8 cellular contexts compared by ENCODE assay signal in the genomic region with DNA sequence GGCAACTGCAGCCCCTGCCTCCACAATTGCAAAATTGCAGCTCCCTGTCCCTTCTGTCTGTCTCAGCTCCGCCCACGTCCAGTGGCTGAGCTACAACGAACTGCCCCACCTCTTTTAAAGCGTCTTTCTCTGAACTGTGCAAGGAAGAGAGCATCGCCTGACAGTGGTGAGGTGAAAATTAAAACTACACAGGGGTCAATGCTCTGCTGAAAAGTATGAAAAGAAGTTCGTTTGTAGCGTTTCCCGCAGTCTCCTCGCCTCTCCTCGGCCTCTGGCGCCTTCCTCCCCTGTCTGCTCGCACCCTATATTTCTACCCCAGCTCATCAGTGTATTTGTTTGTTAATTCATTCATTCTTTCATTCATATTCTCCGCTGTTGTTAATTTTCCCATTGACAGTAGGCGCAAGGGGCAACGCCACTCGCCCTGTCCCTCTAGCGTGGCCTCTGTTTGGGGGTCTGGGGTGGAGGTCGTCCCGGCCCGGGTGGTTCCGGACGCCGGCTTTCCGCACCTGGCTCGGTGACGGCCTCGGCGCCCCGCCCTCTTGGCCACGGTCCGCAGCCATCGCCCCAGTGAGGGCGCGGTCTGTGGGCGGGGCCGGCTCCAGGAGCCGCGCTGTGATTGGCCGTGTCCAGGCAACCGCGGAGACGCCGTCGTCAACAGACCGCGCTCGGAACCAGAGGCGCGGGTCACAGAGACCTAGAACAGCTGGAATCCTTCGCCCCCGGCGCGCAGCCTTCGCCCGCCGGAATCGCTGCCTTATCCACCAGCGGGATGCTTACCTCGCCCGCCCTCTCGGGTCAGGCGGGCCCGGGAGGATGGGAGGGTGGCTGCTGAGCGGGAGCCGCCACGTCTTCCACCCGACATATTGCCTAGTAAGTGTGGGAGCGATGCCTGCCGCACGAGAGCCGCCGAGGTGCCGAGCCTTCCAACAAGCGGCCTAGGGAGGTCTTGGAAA. TPM values are rescaled to one million over a fixed set of nuclear protein-coding genes. Genes with fewer than 3 reads are reported as not detected.
A peak's percentile ranks its signal among the peaks of the same experiment; 100 is the strongest.
DNase-seq lines count a peak whose midpoint lies in the region; ATAC-seq and TF ChIP-seq lines count a peak whose summit lies in the region.

A gene with protein sequence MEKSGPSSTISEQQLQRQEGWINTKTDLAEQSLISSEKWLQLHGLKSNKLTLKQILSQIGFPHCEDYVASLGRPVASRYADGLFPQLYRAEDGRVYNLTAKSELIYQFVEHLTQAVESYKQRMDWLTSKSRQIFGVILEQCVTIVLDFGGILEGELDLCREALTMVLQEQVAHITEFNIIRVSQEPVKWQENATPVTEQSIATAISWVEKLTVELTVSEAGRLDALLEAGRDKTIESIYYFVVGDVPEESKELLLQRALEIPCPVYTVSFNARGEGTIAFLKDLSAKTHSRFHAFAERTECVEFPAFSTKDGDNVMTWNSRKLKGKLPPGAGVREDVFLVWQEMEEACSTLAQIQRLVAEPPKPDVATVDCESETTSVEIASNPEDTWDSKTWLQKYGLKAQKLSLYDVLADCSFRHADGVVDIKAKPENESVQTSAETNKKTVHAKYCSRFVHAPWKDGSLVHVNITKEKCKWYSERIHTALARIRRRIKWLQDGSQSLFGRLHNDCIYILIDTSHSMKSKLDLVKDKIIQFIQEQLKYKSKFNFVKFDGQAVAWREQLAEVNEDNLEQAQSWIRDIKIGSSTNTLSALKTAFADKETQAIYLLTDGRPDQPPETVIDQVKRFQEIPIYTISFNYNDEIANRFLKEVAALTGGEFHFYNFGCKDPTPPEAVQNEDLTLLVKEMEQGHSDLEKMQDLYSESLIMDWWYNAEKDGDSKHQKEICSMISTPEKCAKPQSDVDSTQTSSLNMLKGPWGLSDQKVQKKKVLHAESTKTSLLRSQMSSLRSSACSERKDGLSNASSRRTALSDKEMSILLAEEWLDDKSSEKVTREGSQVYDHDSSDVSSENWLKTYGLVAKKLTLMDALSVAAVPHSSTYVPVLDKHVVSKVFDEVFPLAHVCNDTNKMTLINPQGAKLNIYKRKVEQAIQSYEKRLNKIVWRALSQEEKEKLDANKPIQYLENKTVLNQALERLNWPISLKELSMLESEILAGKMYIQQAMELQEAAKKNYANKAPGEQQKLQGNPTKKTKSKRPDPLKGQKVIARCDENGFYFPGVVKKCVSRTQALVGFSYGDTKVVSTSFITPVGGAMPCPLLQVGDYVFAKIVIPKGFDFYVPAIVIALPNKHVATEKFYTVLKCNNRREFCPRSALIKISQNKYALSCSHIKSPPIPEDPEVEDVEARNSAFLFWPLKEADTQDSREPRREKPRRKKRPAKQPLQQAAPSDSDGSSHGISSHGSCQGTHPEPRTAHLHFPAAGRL (N-terminal part only) (plus strand): TSS at position 677 of the 956 bp plus-strand sequence. CDS start 5,926 bp downstream, outside the sequence.

- H3K27ac Mint-ChIP-seq in activated T-helper 1 cell treated with anti-CD3 and anti-CD28 coated beads, Interleukin-12 subunit alpha, Interleukin-12 subunit beta, Interleukin-2, Interleukin-4 antibody, amounts not matched to agents 30 ng/mL and 10 ng/mL and 1 ng/mL, durations not matched to agents 14 hours and 24 hours and 36 hours, result no peak within 1 kb of the TSS
- peak within 1 kb of the TSS; percentile 48 for H3K27ac Mint-ChIP-seq in glutamatergic neuron (ENCODE audit: unreplicated experiment)

- no peaks in the 10 kb centered on the region for H3K79me2 ChIP-seq in ACC112 (ENCODE audit: control insufficient read depth, insufficient read depth, low read length, unreplicated experiment)

- peaks cover 25% of the 10 kb centered on the region for H3K4me1 Mint-ChIP-seq in activated T-helper 1 cell treated with anti-CD3 and anti-CD28 coated beads, Interleukin-12 subunit alpha, Interleukin-12 subunit beta, Interleukin-2, Interleukin-4 antibody, amounts not matched to agents 30 ng/mL and 10 ng/mL and 1 ng/mL, durations not matched to agents 14 hours and 24 hours and 36 hours (ENCODE audit: low read depth)
- H3K4me1 Mint-ChIP-seq in glutamatergic neuron (ENCODE audit: low read depth, unreplicated experiment), result peaks cover 7% of the 10 kb centered on the region

- no peaks in the 10 kb centered on the region for H3K36me3 ChIP-seq in ACC112 (ENCODE audit: insufficient read depth, low read length)
- H3K36me3 ChIP-seq in ovary, result no peaks in the 10 kb centered on the region

- H3K9me3 Mint-ChIP-seq in activated T-helper 1 cell treated with anti-CD3 and anti-CD28 coated beads, Interleukin-12 subunit alpha, Interleukin-12 subunit beta, Interleukin-2, Interleukin-4 antibody, amounts not matched to agents 30 ng/mL and 10 ng/mL and 1 ng/mL, durations not matched to agents 14 hours and 24 hours and 36 hours, result no peaks in the 10 kb centered on the region
- H3K9me3 Mint-ChIP-seq in glutamatergic neuron (ENCODE audit: unreplicated experiment), result peaks cover 4% of the 10 kb centered on the region

- peaks cover 36% of the 10 kb centered on the region for H3K27me3 Mint-ChIP-seq in activated T-helper 1 cell treated with anti-CD3 and anti-CD28 coated beads, Interleukin-12 subunit alpha, Interleukin-12 subunit beta, Interleukin-2, Interleukin-4 antibody, amounts not matched to agents 30 ng/mL and 10 ng/mL and 1 ng/mL, durations not matched to agents 14 hours and 24 hours and 36 hours (ENCODE audit: insufficient read depth)
- no peaks in the 10 kb centered on the region for H3K27me3 Mint-ChIP-seq in glutamatergic neuron (ENCODE audit: unreplicated experiment)

- TF ChIP-seq CTCF in glutamatergic neuron (IDR thresholded peaks at IDR 0.05; ENCODE audit: partially characterized antibody, unreplicated experiment) (no peak), ovary (IDR thresholded peaks at IDR 0.05) (no peak)

- TF ChIP-seq EP300 in ovary (IDR thresholded peaks at IDR 0.05), result no peak

- WGBS in ovary, 3 donors, result 1 to 2% (median 1%) methylated on average over 74 of the region's 74 CpGs

- H3K4me1 ChIP-seq in ACC112 (ENCODE audit: control insufficient read depth, insufficient read depth, low read length, unreplicated experiment) (peaks cover 3% of the 10 kb centered on the region), ovary (ENCODE audit: insufficient read depth) (peaks cover 8% of the 10 kb centered on the region)

- peak; percentile 93 for ATAC-seq in GM18502 (IDR thresholded peaks at IDR 0.05; ENCODE audit: poor library complexity, unreplicated experiment)
- ATAC-seq in HG03025 (IDR thresholded peaks at IDR 0.05; ENCODE audit: low FRiP score, unreplicated experiment), result peak; percentile 91

- no peaks in the 10 kb centered on the region for H3K9me3 ChIP-seq in ovary

- no peak within 1 kb of the TSS for H3K27ac ChIP-seq in ACC112 (ENCODE audit: low read depth, low read length)
- no peak within 1 kb of the TSS for H3K27ac ChIP-seq in ovary

- peak within 1 kb of the TSS; percentile 83 for H2AFZ ChIP-seq in ACC112 (ENCODE audit: low read length, unreplicated experiment)

- peaks cover 67% of the 10 kb centered on the region for H3K27me3 ChIP-seq in ACC112 (ENCODE audit: insufficient read depth, low read length)
- no peaks in the 10 kb centered on the region for H3K27me3 ChIP-seq in ovary

- H3K4me3 Mint-ChIP-seq in activated T-helper 1 cell treated with anti-CD3 and anti-CD28 coated beads, Interleukin-12 subunit alpha, Interleukin-12 subunit beta, Interleukin-2, Interleukin-4 antibody, amounts not matched to agents 30 ng/mL and 10 ng/mL and 1 ng/mL, durations not matched to agents 14 hours and 24 hours and 36 hours, result peak within 1 kb of the TSS; percentile 77
- peak within 1 kb of the TSS; percentile 93 for H3K4me3 Mint-ChIP-seq in glutamatergic neuron (ENCODE audit: unreplicated experiment)

- no peak for TF ChIP-seq POLR2A in ovary (IDR thresholded peaks at IDR 0.05)

- peak; percentile 90 for DNase-seq in NCI-H345 (lab: John Stamatoyannopoulos, UW)
- peak; percentile 57 for DNase-seq in activated T-helper 1 cell treated with anti-CD3 and anti-CD28 coated beads, Interleukin-12 subunit alpha, Interleukin-12 subunit beta, Interleukin-2, Interleukin-4 antibody, amounts not matched to agents 30 ng/mL and 10 ng/mL and 1 ng/mL, durations not matched to agents 14 hours and 24 hours and 36 hours (ENCODE audit: low spot score)
- peak; percentile 87 for DNase-seq in glutamatergic neuron
- peak; percentile 33 to 79 (median 54) for DNase-seq in ovary
- DNase-seq in effector CD8-positive, alpha-beta T cell (lab: John Stamatoyannopoulos, UW), result no peak

- intact Hi-C loops in activated T-helper 1 cell treated with anti-CD3 and anti-CD28 coated beads, Interleukin-12 subunit alpha, Interleukin-12 subunit beta, Interleukin-2, Interleukin-4 antibody, amounts not matched to agents 30 ng/mL and 10 ng/mL and 1 ng/mL, durations not matched to agents 14 hours and 24 hours and 36 hours (cut with micrococcal nuclease), result loop anchor here (1.0 to 2.0 kb wide), 4 partner anchors 48 to 280 kb away; a partner anchor contains a TSS
- intact Hi-C loops in ovary (cut with DNase I), result no loop called here

- peak within 1 kb of the TSS; percentile 76 for H3K4me3 ChIP-seq in ACC112 (ENCODE audit: low read depth, low read length)
- peak within 1 kb of the TSS; percentile 32 for H3K4me3 ChIP-seq in ovary

- H3K36me3 Mint-ChIP-seq in activated T-helper 1 cell treated with anti-CD3 and anti-CD28 coated beads, Interleukin-12 subunit alpha, Interleukin-12 subunit beta, Interleukin-2, Interleukin-4 antibody, amounts not matched to agents 30 ng/mL and 10 ng/mL and 1 ng/mL, durations not matched to agents 14 hours and 24 hours and 36 hours (ENCODE audit: low read depth), result no peaks in the 10 kb centered on the region
- H3K36me3 Mint-ChIP-seq in glutamatergic neuron (ENCODE audit: unreplicated experiment), result no peaks in the 10 kb centered on the region

RNA-seq across cellular contexts. Expression of the gene that starts here (rescaled TPM):
- total RNA-seq in activated T-helper 1 cell treated with anti-CD3 and anti-CD28 coated beads, Interleukin-12 subunit alpha, Interleukin-12 subunit beta, Interleukin-2, Interleukin-4 antibody, amounts not matched to agents 30 ng/mL and 10 ng/mL and 1 ng/mL, durations not matched to agents 14 hours and 24 hours and 36 hours, result not detected in 2 replicates
- total RNA-seq in glutamatergic neuron (ENCODE audit: unreplicated experiment) (not detected), ovary (10 to 100 TPM in 1 of 7 donors, 1 to 10 TPM in 4, under 1 TPM in 2; 0.56 to 15.7 (median 2.2) TPM)
- polyA plus RNA-seq in ovary, result 1 to 10 TPM in 1 of 2 donors, under 1 TPM in 1; 0.82 to 1.1 TPM

Comparison
In these comparisons a context has a peak if more than half of its experiments do, and no peak if none do; other contexts are left out.
1. Peak in DNase-seq in activated T-helper 1 cell treated with anti-CD3 and anti-CD28 coated beads, Interleukin-12 subunit alpha, Interleukin-12 subunit beta, Interleukin-2, Interleukin-4 antibody, amounts not matched to agents 30 ng/mL and 10 ng/mL and 1 ng/mL, durations not matched to agents 14 hours and 24 hours and 36 hours; RNA of the gene not detected or under 1 TPM.
2. Peak in DNase-seq in glutamatergic neuron; RNA of the gene not detected or under 1 TPM.